Comparison of ENCODE assay signal across 11 cellular contexts in the genomic region with DNA sequence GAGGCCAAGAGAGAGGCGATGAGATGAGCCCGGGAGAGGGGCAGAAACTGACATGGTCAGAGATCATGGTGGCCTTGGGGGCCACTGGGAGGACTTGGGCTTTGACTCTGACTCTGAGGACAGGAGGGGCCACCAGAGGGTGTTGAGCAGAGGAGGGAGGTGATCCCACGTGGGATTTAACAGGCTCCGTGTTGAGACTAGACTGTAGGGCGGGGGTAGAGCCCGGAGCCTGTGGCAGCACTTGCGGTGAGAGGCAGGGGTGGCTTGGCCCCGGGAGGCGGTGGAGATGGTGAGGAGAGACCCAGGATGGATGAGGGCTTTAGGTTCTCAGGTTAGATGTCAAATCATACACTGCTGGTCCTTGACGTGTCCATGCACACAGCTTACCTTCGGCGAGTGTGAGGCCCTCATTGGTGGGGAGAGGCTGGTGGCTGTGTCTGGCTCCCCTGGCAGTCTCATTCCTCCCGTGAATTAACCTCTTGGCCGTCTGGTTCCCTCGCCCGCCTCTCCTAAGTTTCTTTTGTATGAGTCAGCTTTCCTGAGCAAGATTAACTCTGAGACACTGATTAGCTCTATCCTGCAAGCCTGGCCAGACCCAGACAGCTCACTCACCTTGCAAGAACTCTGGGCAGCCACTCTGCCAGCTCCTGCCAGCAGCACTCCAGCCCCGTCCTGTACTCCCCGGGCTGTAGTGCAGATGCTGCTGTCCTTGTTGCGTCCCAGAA. TPM values are rescaled to one million over a fixed set of nuclear protein-coding genes. Genes with fewer than 3 reads are reported as not detected.
A peak's percentile ranks its signal among the peaks of the same experiment; 100 is the strongest.
DNase-seq lines count a peak whose midpoint lies in the region; ATAC-seq, FAIRE-seq and TF ChIP-seq lines count a peak whose summit lies in the region.
"Had no signal": no experiment of that assay in that cellular context is flagged by ENCODE, and none has a peak within 500 bp of the region (broad histone marks: within the 10 kb centered on the region; RNA-seq: fewer than 3 reads in every experiment).

No MANE protein-coding gene starts in this region.

- peaks cover 29% of the 10 kb centered on the region for H3K36me3 ChIP-seq in HUES64 (ENCODE audit: insufficient read depth, low read length)
- peaks cover 3% of the 10 kb centered on the region for H3K36me3 ChIP-seq in bronchial epithelial cell (ENCODE audit: control insufficient read depth, insufficient read depth, low read length)
- H3K36me3 ChIP-seq in left lung = peaks cover 0 to 71% of the 10 kb centered on the region in 2 donors
- peaks cover 16% of the 10 kb centered on the region for H3K36me3 ChIP-seq in CD4-positive, alpha-beta memory T cell (ENCODE audit: insufficient read depth, low read length)

- DNase-seq in AG08395 (ENCODE audit: low spot score) = peak; percentile 50
- peak; percentile 85 for DNase-seq in bronchial epithelial cell (ENCODE audit: low read depth)
- DNase-seq in left lung = peak in 1 of 2 donors; percentile 39
- DNase-seq in CD4-positive, alpha-beta memory T cell = no peak
- DNase-seq in activated naive CD4-positive, alpha-beta T cell treated with Interleukin-2 at 50 U/mL for 16 hours = no peak
- DNase-seq in KBM-7 = no peak
- DNase-seq: activated gamma-delta T cell, NCI-H526 had no signal

- H3K27me3 ChIP-seq in HUES64 (ENCODE audit: insufficient read depth, low read length) (no peaks in the 10 kb centered on the region), bronchial epithelial cell (ENCODE audit: control insufficient read depth, insufficient read depth, low read length) (no peaks in the 10 kb centered on the region), left lung (no peaks in the 10 kb centered on the region)
- no peaks in the 10 kb centered on the region for H3K27me3 ChIP-seq in CD4-positive, alpha-beta memory T cell (ENCODE audit: insufficient read depth, low read length)

- in situ Hi-C loops in KBM-7 (cut with MboI; ENCODE audit: low pct_unique_long_range_greater_than_20kb, low sequenced_read_pairs) = loop anchor here (10.0 kb wide), 1 partner anchor 290 kb away; a partner anchor contains a TSS

- H3K27ac ChIP-seq in HUES64 (ENCODE audit: low read depth, low read length) = no peak overlapping the region
- no peak overlapping the region for H3K27ac ChIP-seq in left lung
- H3K27ac ChIP-seq in CD4-positive, alpha-beta memory T cell (ENCODE audit: low read depth, low read length) = no peak overlapping the region

- TF ChIP-seq CTCF in bronchial epithelial cell (IDR thresholded peaks at IDR 0.05; ENCODE audit: insufficient read depth, low read length, severe bottlenecking) = no peak
- no peak for TF ChIP-seq CTCF in left lung (IDR thresholded peaks at IDR 0.05)

- H3K4me1 ChIP-seq in HUES64 (ENCODE audit: insufficient read depth, low read length) = peaks cover 5% of the 10 kb centered on the region; the same call in 1 of the 2 replicates
- H3K4me1 ChIP-seq in left lung = no peaks in the 10 kb centered on the region
- H3K4me1 ChIP-seq in CD4-positive, alpha-beta memory T cell (ENCODE audit: insufficient read depth, low read length) = no peaks in the 10 kb centered on the region

- H3K9ac ChIP-seq in HUES64 (ENCODE audit: low read depth, low read length) = 0 out of 2 replicates have a peak overlapping the region, but pooled peaks have one; percentile 0

- intact Hi-C loops in left lung (cut with DNase I) = no loop called here
- intact Hi-C loops in CD4-positive, alpha-beta memory T cell (cut with micrococcal nuclease) = no loop called here

- H3K4me3 ChIP-seq in HUES64 (ENCODE audit: low read length) (no peak overlapping the region), bronchial epithelial cell (ENCODE audit: low read depth, low read length) (no peak overlapping the region), left lung (no peak overlapping the region)
- H3K4me3 ChIP-seq in CD4-positive, alpha-beta memory T cell (ENCODE audit: low read length in 2 of 2) = no peak overlapping the region

- H3K9me3 ChIP-seq in HUES64 (ENCODE audit: insufficient read depth, low read depth, low read length) (no peaks in the 10 kb centered on the region), left lung (no peaks in the 10 kb centered on the region)
- H3K9me3 ChIP-seq in CD4-positive, alpha-beta memory T cell (ENCODE audit: control insufficient read depth in 1 of 2, low read length in 2 of 2) = no peaks in the 10 kb centered on the region

- peak overlapping the region in 1 of 7 donors; percentile 8 for H3K27ac Mint-ChIP-seq in CD4-positive, alpha-beta memory T cell
- H3K27ac Mint-ChIP-seq: IgD-negative memory B cell had no signal

- H3K27me3 Mint-ChIP-seq in CD4-positive, alpha-beta memory T cell = no peaks in the 10 kb centered on the region
- H3K27me3 Mint-ChIP-seq: IgD-negative memory B cell had no signal

- POLR2A ChIA-PET in CD4-positive, alpha-beta memory T cell (lab: Charles Lee; ENCODE audit: partially characterized antibody) = no interaction called here

- CTCF ChIA-PET in CD4-positive, alpha-beta memory T cell (lab: Charles Lee; ENCODE audit: partially characterized antibody) = interaction anchor here (2.8 to 10.5 kb wide), 2 partner anchors 11 to 293 kb away, joined by 14 to 188 read pairs; a partner anchor contains a TSS

- no peaks in the 10 kb centered on the region for H3K4me1 Mint-ChIP-seq in CD4-positive, alpha-beta memory T cell
- H3K4me1 Mint-ChIP-seq: IgD-negative memory B cell had no signal

- H3K36me3 Mint-ChIP-seq in CD4-positive, alpha-beta memory T cell = peaks cover 20 to 47% of the 10 kb centered on the region in 2 donors

- peak; percentile 81 for ATAC-seq in left lung
- no peak for ATAC-seq in HG02642 (IDR thresholded peaks at IDR 0.05; ENCODE audit: poor library complexity, unreplicated experiment)

- no peak overlapping the region for H3K4me3 Mint-ChIP-seq in CD4-positive, alpha-beta memory T cell
- H3K4me3 Mint-ChIP-seq: IgD-negative memory B cell had no signal

- FAIRE-seq in bronchial epithelial cell (lab: Jason Lieb, UNC) = no peak

- WGBS in HUES64 = 90% methylated on average over 19 of the region's 19 CpGs

- H3K9me3 Mint-ChIP-seq in CD4-positive, alpha-beta memory T cell = no peaks in the 10 kb centered on the region
- H3K9me3 Mint-ChIP-seq: IgD-negative memory B cell had no signal

RNA-seq across cellular contexts. Expression of a gene that starts 39.7 kb away (rescaled TPM):
- 33.0 TPM for polyA plus RNA-seq in HUES64 (2013, experiment 1 of 2)
- polyA plus RNA-seq in HUES64 (2013, experiment 2 of 2) = 37.6 TPM
- 6.8 and 14.7 TPM in 2 replicates for total RNA-seq in bronchial epithelial cell
- total RNA-seq in left lung = 10 to 100 TPM; 57.3 to 70.2 TPM
- 10 to 100 TPM; 42.2 to 45.7 TPM for total RNA-seq in CD4-positive, alpha-beta memory T cell
- 10 to 100 TPM; 51.6 to 52.9 TPM for polyA plus RNA-seq in CD4-positive, alpha-beta memory T cell

Comparison
In these comparisons a context has a peak if more than half of its experiments do, and no peak if none do; other contexts are left out.
1. DNase-seq: peak in AG08395 (single experiment) and bronchial epithelial cell (single experiment); none in CD4-positive, alpha-beta memory T cell (0 of 5), activated naive CD4-positive, alpha-beta T cell treated with Interleukin-2 at 50 U/mL for 16 hours (single experiment) and KBM-7 (single experiment).